Comparison of ENCODE assay signal across 16 cellular contexts in genomic region chr21:42518216-42518615, GRCh38. TPM values are rescaled to one million over a fixed set of nuclear protein-coding genes. Genes with fewer than 3 reads are reported as not detected.
DNase-seq lines count a peak whose midpoint lies in the region.
"Had no signal": no experiment of that assay in that cellular context is flagged by ENCODE, and none has a peak within 500 bp of the region (broad histone marks: within the 10 kb centered on the region; RNA-seq: fewer than 3 reads in every experiment).

No MANE protein-coding gene starts in this region.

- peaks cover 51% of the 10 kb centered on the region for H3K36me3 Mint-ChIP-seq in activated naive CD4-positive, alpha-beta T cell treated with anti-CD3 and anti-CD28 coated beads for 36 hours (ENCODE audit: low read depth)
- peaks cover 71% of the 10 kb centered on the region for H3K36me3 Mint-ChIP-seq in activated naive CD4-positive, alpha-beta T cell treated with anti-CD3 and anti-CD28 coated beads, Interleukin-2, amount 10 ng/mL, durations not matched to agents 7 days and 5 days

- H3K9me3 Mint-ChIP-seq in activated naive CD4-positive, alpha-beta T cell treated with anti-CD3 and anti-CD28 coated beads for 36 hours = no peaks in the 10 kb centered on the region
- no peaks in the 10 kb centered on the region for H3K9me3 Mint-ChIP-seq in activated naive CD4-positive, alpha-beta T cell treated with anti-CD3 and anti-CD28 coated beads, Interleukin-2, amount 10 ng/mL, durations not matched to agents 7 days and 5 days
- H3K9me3 Mint-ChIP-seq: H9, nephron progenitor cell had no signal

- peaks cover 39% of the 10 kb centered on the region for H3K4me1 Mint-ChIP-seq in activated naive CD4-positive, alpha-beta T cell treated with anti-CD3 and anti-CD28 coated beads for 36 hours (ENCODE audit: low read depth)
- H3K4me1 Mint-ChIP-seq in activated naive CD4-positive, alpha-beta T cell treated with anti-CD3 and anti-CD28 coated beads, Interleukin-2, amount 10 ng/mL, durations not matched to agents 7 days and 5 days = peaks cover 34% of the 10 kb centered on the region

- H3K27me3 Mint-ChIP-seq in activated naive CD4-positive, alpha-beta T cell treated with anti-CD3 and anti-CD28 coated beads for 36 hours (ENCODE audit: low read depth) = no peaks in the 10 kb centered on the region
- H3K27me3 Mint-ChIP-seq in activated naive CD4-positive, alpha-beta T cell treated with anti-CD3 and anti-CD28 coated beads, Interleukin-2, amount 10 ng/mL, durations not matched to agents 7 days and 5 days = peaks cover under 1% of the 10 kb centered on the region

- no peak for DNase-seq in activated naive CD4-positive, alpha-beta T cell treated with anti-CD3 and anti-CD28 coated beads for 36 hours
- DNase-seq in activated naive CD4-positive, alpha-beta T cell treated with Interleukin-2 at 50 U/mL for 16 hours = no peak
- DNase-seq in astrocyte of the hippocampus (ENCODE audit: low read depth, low spot score) (peak; percentile 93), kidney glomerular epithelial cell (lab: John Stamatoyannopoulos, UW) (peak; percentile 63), COR-L47 (lab: John Stamatoyannopoulos, UW) (no peak), NCI-H1417 treated with DMSO at 0.1 percent for 48 hours (lab: John Stamatoyannopoulos, UW) (no peak), cerebellar cortex (ENCODE audit: low spot score) (no peak)
- no peak for DNase-seq in activated naive CD4-positive, alpha-beta T cell treated with anti-CD3 and anti-CD28 coated beads, Interleukin-2, amount 10 ng/mL, durations not matched to agents 7 days and 5 days
- DNase-seq: activated CD4-positive, alpha-beta T cell treated with anti-CD3 and anti-CD28 coated beads for 1 hour; foreskin melanocyte; H9; kidney; NCI-H1694 treated with DMSO at 0.1 percent for 48 hours; NCI-H774; nephron progenitor cell; SIG-M5 had no signal

- no peak overlapping the region for H3K4me3 Mint-ChIP-seq in activated naive CD4-positive, alpha-beta T cell treated with anti-CD3 and anti-CD28 coated beads for 36 hours
- H3K4me3 Mint-ChIP-seq in activated naive CD4-positive, alpha-beta T cell treated with anti-CD3 and anti-CD28 coated beads, Interleukin-2, amount 10 ng/mL, durations not matched to agents 7 days and 5 days = no peak overlapping the region
- H3K4me3 Mint-ChIP-seq: H9, nephron progenitor cell had no signal

- H3K27ac Mint-ChIP-seq in activated naive CD4-positive, alpha-beta T cell treated with anti-CD3 and anti-CD28 coated beads for 36 hours = peak overlapping the region; percentile 37
- no peak overlapping the region for H3K27ac Mint-ChIP-seq in activated naive CD4-positive, alpha-beta T cell treated with anti-CD3 and anti-CD28 coated beads, Interleukin-2, amount 10 ng/mL, durations not matched to agents 7 days and 5 days
- H3K27ac Mint-ChIP-seq: H9, nephron progenitor cell had no signal

- intact Hi-C loops in activated naive CD4-positive, alpha-beta T cell treated with anti-CD3 and anti-CD28 coated beads for 36 hours (cut with micrococcal nuclease) = no loop called here

- CTCF ChIA-PET in activated naive CD4-positive, alpha-beta T cell treated with anti-CD3 and anti-CD28 coated beads for 36 hours (lab: Charles Lee) = no interaction called here
- CTCF ChIA-PET in activated naive CD4-positive, alpha-beta T cell treated with anti-CD3 and anti-CD28 coated beads, Interleukin-2, amount 10 ng/mL, durations not matched to agents 7 days and 5 days (lab: Charles Lee) = no interaction called here

RNA-seq across cellular contexts. Expression of gene SLC37A1, which starts 4.6 kb away (rescaled TPM):
- 10 to 100 TPM; 18.4 to 18.7 TPM for total RNA-seq in activated naive CD4-positive, alpha-beta T cell treated with anti-CD3 and anti-CD28 coated beads for 36 hours

RNA-seq across cellular contexts. Expression of gene RSPH1, which starts 22.2 kb away (rescaled TPM):
- under 1 TPM in 1 of 2 experiments, not detected in 1; 0.22 TPM for total RNA-seq in activated naive CD4-positive, alpha-beta T cell treated with anti-CD3 and anti-CD28 coated beads for 36 hours

Comparison
In these comparisons a context has a peak if more than half of its experiments do, and no peak if none do; other contexts are left out.
1. DNase-seq: peak in astrocyte of the hippocampus (single experiment) and kidney glomerular epithelial cell (single experiment); none in activated naive CD4-positive, alpha-beta T cell treated with anti-CD3 and anti-CD28 coated beads for 36 hours (single experiment), activated naive CD4-positive, alpha-beta T cell treated with Interleukin-2 at 50 U/mL for 16 hours (single experiment), COR-L47 (single experiment), NCI-H1417 treated with DMSO at 0.1 percent for 48 hours (single experiment), cerebellar cortex (single experiment) and activated naive CD4-positive, alpha-beta T cell treated with anti-CD3 and anti-CD28 coated beads, Interleukin-2, amount 10 ng/mL, durations not matched to agents 7 days and 5 days (single experiment).